In the genomic region with DNA sequence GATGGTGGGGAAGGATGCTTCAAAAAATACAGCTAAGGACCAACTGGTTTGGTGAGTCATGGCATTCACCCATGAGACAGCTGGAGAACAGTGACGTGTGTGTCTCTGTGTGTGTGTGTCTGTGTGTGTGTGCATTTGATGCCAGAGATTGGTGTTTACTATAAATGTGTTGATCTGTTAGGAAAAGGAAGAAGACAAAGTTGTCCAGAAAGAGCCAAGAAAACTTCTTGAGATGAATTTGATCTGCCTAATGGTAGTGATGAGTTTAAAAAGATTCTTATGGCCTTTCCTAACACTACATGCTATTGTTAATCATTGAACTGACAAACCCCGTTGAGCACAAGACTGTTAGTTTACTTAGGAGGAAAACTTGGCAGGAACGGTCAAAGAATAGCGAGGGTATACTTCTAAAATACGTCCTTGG, we compare ENCODE assay signal across 11 cellular contexts. TPM values are rescaled to one million over a fixed set of nuclear protein-coding genes. Genes with fewer than 3 reads are reported as not detected.
DNase-seq lines count a peak whose midpoint lies in the region; ATAC-seq and TF ChIP-seq lines count a peak whose summit lies in the region.
"Had no signal": no experiment of that assay in that cellular context is flagged by ENCODE, and none has a peak within 500 bp of the region (broad histone marks: within the 10 kb centered on the region; RNA-seq: fewer than 3 reads in every experiment).

No MANE protein-coding gene starts in this region.

- no peak overlapping the region for H2BK12ac ChIP-seq in neuronal stem cell (ENCODE audit: low read length)

- H3K27ac ChIP-seq in CD4-positive, CD25-positive, alpha-beta regulatory T cell (ENCODE audit: insufficient read depth, low read length, poor library complexity, severe bottlenecking): peak overlapping the region; percentile 34
- H3K27ac ChIP-seq in fibroblast of lung (ENCODE audit: insufficient read depth, low read length) (peak overlapping the region; percentile 64), neuronal stem cell (replicated peaks; ENCODE audit: low read length) (no peak overlapping the region)
- H3K27ac ChIP-seq: neutrophil had no signal

- H3K79me2 ChIP-seq in fibroblast of lung (ENCODE audit: control insufficient read depth, insufficient read depth, low read length): no peaks in the 10 kb centered on the region

- peaks cover 8% of the 10 kb centered on the region for H3K27me3 Mint-ChIP-seq in CD4-positive, CD25-positive, alpha-beta regulatory T cell
- no peaks in the 10 kb centered on the region for H3K27me3 Mint-ChIP-seq in nephron (ENCODE audit: low read depth)

- no peak overlapping the region for H2BK15ac ChIP-seq in neuronal stem cell (ENCODE audit: low read length)

- peaks cover 9 to 35% (median 23%) of the 10 kb centered on the region in 4 donors for H3K4me1 Mint-ChIP-seq in CD4-positive, CD25-positive, alpha-beta regulatory T cell
- peaks cover 52% of the 10 kb centered on the region for H3K4me1 Mint-ChIP-seq in nephron

- peaks cover 0 to 3% (median 0%) of the 10 kb centered on the region in 7 donors for H3K9me3 Mint-ChIP-seq in CD4-positive, CD25-positive, alpha-beta regulatory T cell
- H3K9me3 Mint-ChIP-seq in nephron: no peaks in the 10 kb centered on the region

- no peaks in the 10 kb centered on the region for H3K36me3 Mint-ChIP-seq in CD4-positive, CD25-positive, alpha-beta regulatory T cell
- no peaks in the 10 kb centered on the region for H3K36me3 Mint-ChIP-seq in nephron (ENCODE audit: low read depth)

- no peak overlapping the region for H3K9ac ChIP-seq in fibroblast of lung (ENCODE audit: insufficient read depth, low read length)
- no peak overlapping the region for H3K9ac ChIP-seq in neuronal stem cell (ENCODE audit: low read depth, low read length, poor library complexity)

- H3K4me2 ChIP-seq in fibroblast of lung (ENCODE audit: extremely low read depth, insufficient read depth, low read length): peak overlapping the region; percentile 40
- H3K4me2 ChIP-seq in neuronal stem cell (ENCODE audit: insufficient read depth, low read length, poor library complexity, severe bottlenecking): no peak overlapping the region

- DNase-seq in CD4-positive, CD25-positive, alpha-beta regulatory T cell: peak in 1 of 3 donors; percentile 54
- DNase-seq in RKO (ENCODE audit: low spot score) (peak; percentile 15), fibroblast of lung (ENCODE audit: low read depth in 2 of 2) (peak; percentile 82 to 95), SK-N-DZ (ENCODE audit: low spot score) (no peak), sciatic nerve (ENCODE audit: low spot score) (no peak), neuronal stem cell (ENCODE audit: low spot score) (no peak)
- DNase-seq in stimulated activated CD4-positive, alpha-beta T cell treated with anti-CD3 and anti-CD28 coated beads, Interleukin-4, amount 100 ng/mL, for 1 hour: no peak
- DNase-seq: activated effector memory CD4-positive, alpha-beta T cell treated with anti-CD3 and anti-CD28 coated beads, Interleukin-2, amount 50 U/mL, for 16 hours; NCI-H1694 treated with DMSO at 0.1 percent for 48 hours had no signal

- H2AK5ac ChIP-seq in neuronal stem cell (ENCODE audit: low read depth, low read length): no peak overlapping the region

- no peaks in the 10 kb centered on the region for H3K79me1 ChIP-seq in neuronal stem cell (ENCODE audit: low read depth, low read length)

- H3K23ac ChIP-seq in neuronal stem cell (ENCODE audit: low read depth, low read length, poor library complexity): no peak overlapping the region

- H3K36me3 ChIP-seq in CD4-positive, CD25-positive, alpha-beta regulatory T cell (ENCODE audit: control insufficient read depth, insufficient read depth, low read length): no peaks in the 10 kb centered on the region
- H3K36me3 ChIP-seq in fibroblast of lung (ENCODE audit: control insufficient read depth, insufficient read depth, low read length) (no peaks in the 10 kb centered on the region), neuronal stem cell (replicated peaks in 1 of 2; ENCODE audit: control insufficient read depth in 2 of 2, insufficient read depth in 2 of 2, low read length in 2 of 2) (no peaks in the 10 kb centered on the region)
- H3K36me3 ChIP-seq: neutrophil had no signal

- H3K4me3 ChIP-seq in CD4-positive, CD25-positive, alpha-beta regulatory T cell (ENCODE audit: low read depth, low read length): peak overlapping the region; percentile 71
- H3K4me3 ChIP-seq in fibroblast of lung (replicated peaks in 1 of 4; ENCODE audit: control extremely low read depth in 1 of 4, insufficient read depth in 1 of 4, low read depth in 3 of 4, low read length in 4 of 4) (peak overlapping the region in 3 of 4 experiments; percentile 16 to 85 (median 64)), neuronal stem cell (ENCODE audit: low read length in 2 of 2) (no peak overlapping the region)

- H3K9me3 ChIP-seq in CD4-positive, CD25-positive, alpha-beta regulatory T cell (ENCODE audit: control insufficient read depth in 2 of 2, low read length in 2 of 2): no peaks in the 10 kb centered on the region
- H3K9me3 ChIP-seq in fibroblast of lung (ENCODE audit: control insufficient read depth, insufficient read depth, low read depth, low read length): no peaks in the 10 kb centered on the region
- H3K9me3 ChIP-seq in neuronal stem cell (replicated peaks in 1 of 2; ENCODE audit: control insufficient read depth in 2 of 2, insufficient read depth in 1 of 2, low read depth in 1 of 2, low read length in 2 of 2): no peaks in the 10 kb centered on the region
- H3K9me3 ChIP-seq: neutrophil had no signal

- H2BK120ac ChIP-seq in neuronal stem cell (ENCODE audit: low read depth, low read length): no peak overlapping the region

- H4K8ac ChIP-seq in neuronal stem cell (ENCODE audit: low read depth, low read length): no peak overlapping the region

- no peak for TF ChIP-seq CTCF in fibroblast of lung (conservative IDR thresholded peaks at IDR 0.05 in 1 of 2, IDR thresholded peaks at IDR 0.05 in 1 of 2; ENCODE audit: low read depth in 1 of 2, low read length in 2 of 2)
- TF ChIP-seq CTCF in nephron (IDR thresholded peaks at IDR 0.05; ENCODE audit: unreplicated experiment in 3 of 3): no peak

- ATAC-seq in CD4-positive, CD25-positive, alpha-beta regulatory T cell (ENCODE audit: low read depth in 2 of 2): no peak
- ATAC-seq in sciatic nerve: no peak

- no peaks in the 10 kb centered on the region for H4K20me1 ChIP-seq in fibroblast of lung (ENCODE audit: control insufficient read depth, extremely low read depth, insufficient read depth, low read length)

- WGBS in neuronal stem cell (ENCODE audit: extremely low coverage in 2 of 2, insufficient read length in 2 of 2, insufficient replicate concordance in 1 of 2), 2 donors: no CpG with 5 or more reads among the region's 5 CpGs

- peak overlapping the region; percentile 47 to 84 (median 74) for H3K4me3 Mint-ChIP-seq in CD4-positive, CD25-positive, alpha-beta regulatory T cell
- H3K4me3 Mint-ChIP-seq in nephron: peak overlapping the region in 2 of 3 experiments; percentile 3 to 34

- H4K91ac ChIP-seq in neuronal stem cell (ENCODE audit: low read depth, low read length, poor library complexity): no peak overlapping the region

- H3K27ac Mint-ChIP-seq in CD4-positive, CD25-positive, alpha-beta regulatory T cell: peak overlapping the region in 1 of 3 donors; percentile 48
- H3K27ac Mint-ChIP-seq in nephron: peak overlapping the region; percentile 52 to 78 (median 71)

- intact Hi-C loops in sciatic nerve (cut with DNase I): no loop called here

- H2AFZ ChIP-seq in fibroblast of lung (ENCODE audit: low read length) (no peak overlapping the region), neuronal stem cell (ENCODE audit: low read length) (no peak overlapping the region)

- H3K18ac ChIP-seq in neuronal stem cell (ENCODE audit: low read length): no peak overlapping the region

- no peak overlapping the region for H2BK5ac ChIP-seq in neuronal stem cell (ENCODE audit: low read length)

- H3K4me1 ChIP-seq in CD4-positive, CD25-positive, alpha-beta regulatory T cell (ENCODE audit: control insufficient read depth, insufficient read depth, low read length, poor library complexity, severe bottlenecking): peaks cover 3% of the 10 kb centered on the region
- peaks cover 8% of the 10 kb centered on the region for H3K4me1 ChIP-seq in fibroblast of lung (ENCODE audit: control insufficient read depth, extremely low read depth, insufficient read depth, low read length)
- peaks cover 0 to 3% of the 10 kb centered on the region in 2 donors for H3K4me1 ChIP-seq in neuronal stem cell (ENCODE audit: control insufficient read depth in 2 of 2, insufficient read depth in 1 of 2, low read depth in 1 of 2, low read length in 2 of 2)

- no peak overlapping the region for H3K14ac ChIP-seq in neuronal stem cell (ENCODE audit: low read length)

- H3K27me3 ChIP-seq in CD4-positive, CD25-positive, alpha-beta regulatory T cell (ENCODE audit: control insufficient read depth, insufficient read depth, low read length): no peaks in the 10 kb centered on the region
- no peaks in the 10 kb centered on the region for H3K27me3 ChIP-seq in fibroblast of lung (ENCODE audit: control insufficient read depth, insufficient read depth, low read length)
- no peaks in the 10 kb centered on the region for H3K27me3 ChIP-seq in neuronal stem cell (ENCODE audit: control insufficient read depth in 3 of 3, insufficient read depth in 3 of 3, low read depth in 1 of 3, low read length in 3 of 3)
- H3K27me3 ChIP-seq: neutrophil had no signal

- H3K4ac ChIP-seq in neuronal stem cell (ENCODE audit: low read length): no peak overlapping the region

RNA-seq across cellular contexts. Expression of gene IL1R1, which starts 36.4 kb away (rescaled TPM):
- total RNA-seq in CD4-positive, CD25-positive, alpha-beta regulatory T cell: 11.7 TPM
- polyA plus RNA-seq in CD4-positive, CD25-positive, alpha-beta regulatory T cell: 1 to 10 TPM; 2.0 to 5.6 (median 3.7) TPM
- total RNA-seq in fibroblast of lung (110 and 173 TPM in 2 replicates), sciatic nerve (49.9 TPM)
- 167 and 232 TPM in 2 replicates for polyA plus RNA-seq in fibroblast of lung
- polyA plus RNA-seq in fibroblast of lung (2012): 85.0 and 121 TPM in 2 replicates
- polyA minus RNA-seq in fibroblast of lung (ENCODE audit: low replicate concordance): 62.3 and 67.8 TPM in 2 replicates
- not detected in 2 replicates for polyA plus RNA-seq in SK-N-DZ (2014; cell fraction: cytosol; rRNA removed)
- not detected in 2 replicates for polyA plus RNA-seq in SK-N-DZ (2014; cell fraction: nucleus; rRNA removed)
- 0.32 TPM for polyA plus RNA-seq in neuronal stem cell (2013, experiment 1 of 2)
- 0.25 TPM for polyA plus RNA-seq in neuronal stem cell (2013, experiment 2 of 2)

Comparison
In these comparisons a context has a peak if more than half of its experiments do, and no peak if none do; other contexts are left out.
1. DNase-seq: peak in RKO (single experiment) and fibroblast of lung (2 of 2); none in SK-N-DZ (single experiment), sciatic nerve (single experiment), stimulated activated CD4-positive, alpha-beta T cell treated with anti-CD3 and anti-CD28 coated beads, Interleukin-4, amount 100 ng/mL, for 1 hour (single experiment) and neuronal stem cell (single experiment).
2. H3K4me3 ChIP-seq: peak in CD4-positive, CD25-positive, alpha-beta regulatory T cell (single experiment) and fibroblast of lung (3 of 4); none in neuronal stem cell (0 of 2).